Comparison of ENCODE assay signal across 8 cellular contexts in the genomic region with DNA sequence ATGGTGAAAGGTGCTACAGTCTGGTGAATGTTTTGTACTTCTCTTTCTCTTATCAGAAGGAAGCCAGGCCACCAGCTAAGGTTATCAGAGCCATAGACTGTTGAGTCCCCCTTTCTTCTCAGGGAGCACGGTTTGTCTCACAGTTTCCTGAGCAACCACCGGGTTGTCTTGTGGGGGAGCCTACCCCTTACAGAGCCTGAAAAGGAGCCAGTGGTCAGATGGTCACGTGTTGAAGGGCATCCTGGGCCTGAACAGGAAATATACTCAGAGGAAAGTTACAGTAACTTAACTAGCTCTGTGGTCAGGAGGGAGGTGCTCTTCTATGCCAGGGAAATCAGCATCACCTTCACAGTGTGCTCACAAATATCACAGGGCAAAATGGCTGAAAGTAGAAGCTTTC. TPM values are rescaled to one million over a fixed set of nuclear protein-coding genes. Genes with fewer than 3 reads are reported as not detected.
DNase-seq lines count a peak whose midpoint lies in the region; ATAC-seq and TF ChIP-seq lines count a peak whose summit lies in the region.

No MANE protein-coding gene starts in this region.

- H3K4me3 ChIP-seq in CD8-positive, alpha-beta memory T cell (ENCODE audit: low read length): peak overlapping the region; percentile 32
- H3K4me3 ChIP-seq in MG63: no peak overlapping the region

- CTCF ChIA-PET in CD8-positive, alpha-beta memory T cell (lab: Charles Lee): interaction anchor here (0.7 to 7.8 kb wide), 6 partner anchors 10 to 97 kb away, joined by 3 to 63 read pairs (median 6); a partner anchor contains a TSS
- CTCF ChIA-PET in GM10248 (lab: Yijun Ruan, JAX): interaction anchor here (1.1 kb wide), 2 partner anchors 10 to 24 kb away, joined by 3 read pairs; no protein-coding TSS in a partner anchor

- peak; percentile 87 for ATAC-seq in GM21390 (IDR thresholded peaks at IDR 0.05; ENCODE audit: unreplicated experiment)
- ATAC-seq in HG03571 (IDR thresholded peaks at IDR 0.05; ENCODE audit: unreplicated experiment): peak; percentile 87

- no peaks in the 10 kb centered on the region for H3K9me3 ChIP-seq in CD8-positive, alpha-beta memory T cell (ENCODE audit: low read length)
- H3K9me3 ChIP-seq in MG63: no peaks in the 10 kb centered on the region

- peaks cover 15 to 49% (median 25%) of the 10 kb centered on the region in 3 donors for H3K36me3 Mint-ChIP-seq in CD8-positive, alpha-beta memory T cell
- H3K36me3 Mint-ChIP-seq in activated T-helper 1 cell treated with anti-CD3 and anti-CD28 coated beads, Interleukin-12 subunit alpha, Interleukin-12 subunit beta, Interleukin-2, Interleukin-4 antibody, amounts not matched to agents 30 ng/mL and 10 ng/mL and 1 ng/mL, durations not matched to agents 14 hours and 24 hours and 36 hours (ENCODE audit: low read depth): peaks cover 70% of the 10 kb centered on the region

- H3K4me3 Mint-ChIP-seq in CD8-positive, alpha-beta memory T cell: peak overlapping the region; percentile 68 to 80 (median 77)
- peak overlapping the region; percentile 73 for H3K4me3 Mint-ChIP-seq in activated T-helper 1 cell treated with anti-CD3 and anti-CD28 coated beads, Interleukin-12 subunit alpha, Interleukin-12 subunit beta, Interleukin-2, Interleukin-4 antibody, amounts not matched to agents 30 ng/mL and 10 ng/mL and 1 ng/mL, durations not matched to agents 14 hours and 24 hours and 36 hours

- H3K4me1 Mint-ChIP-seq in CD8-positive, alpha-beta memory T cell: peaks cover 94 to 99% (median 99%) of the 10 kb centered on the region in 3 donors
- peaks cover 96% of the 10 kb centered on the region for H3K4me1 Mint-ChIP-seq in activated T-helper 1 cell treated with anti-CD3 and anti-CD28 coated beads, Interleukin-12 subunit alpha, Interleukin-12 subunit beta, Interleukin-2, Interleukin-4 antibody, amounts not matched to agents 30 ng/mL and 10 ng/mL and 1 ng/mL, durations not matched to agents 14 hours and 24 hours and 36 hours (ENCODE audit: low read depth)

- peak; percentile 18 to 76 (median 69) for DNase-seq in CD8-positive, alpha-beta memory T cell
- DNase-seq in activated T-helper 1 cell treated with anti-CD3 and anti-CD28 coated beads, Interleukin-12 subunit alpha, Interleukin-12 subunit beta, Interleukin-2, Interleukin-4 antibody, amounts not matched to agents 30 ng/mL and 10 ng/mL and 1 ng/mL, durations not matched to agents 14 hours and 24 hours and 36 hours (ENCODE audit: low spot score): peak; percentile 67
- peak; percentile 46 for DNase-seq in stimulated activated CD8-positive, alpha-beta memory T cell treated with anti-CD3 and anti-CD28 coated beads, Interleukin-12 subunit alpha, Interleukin-12 subunit beta, amount 100 ng/mL, for 1 hour (ENCODE audit: low read depth)
- DNase-seq in CD1c-positive myeloid dendritic cell (ENCODE audit: extremely low spot score): no peak
- DNase-seq in MG63: no peak
- no peak for DNase-seq in GM10248 (ENCODE audit: extremely low spot score)

- H3K27me3 Mint-ChIP-seq in CD8-positive, alpha-beta memory T cell: peaks cover 0 to 4% of the 10 kb centered on the region in 2 donors
- H3K27me3 Mint-ChIP-seq in activated T-helper 1 cell treated with anti-CD3 and anti-CD28 coated beads, Interleukin-12 subunit alpha, Interleukin-12 subunit beta, Interleukin-2, Interleukin-4 antibody, amounts not matched to agents 30 ng/mL and 10 ng/mL and 1 ng/mL, durations not matched to agents 14 hours and 24 hours and 36 hours (ENCODE audit: insufficient read depth): no peaks in the 10 kb centered on the region

- no peaks in the 10 kb centered on the region for H3K36me3 ChIP-seq in CD8-positive, alpha-beta memory T cell (ENCODE audit: insufficient read depth, low read length)
- no peaks in the 10 kb centered on the region for H3K36me3 ChIP-seq in MG63

- H3K9me3 Mint-ChIP-seq in CD8-positive, alpha-beta memory T cell: peaks cover 0 to 5% (median 0%) of the 10 kb centered on the region in 5 donors
- H3K9me3 Mint-ChIP-seq in activated T-helper 1 cell treated with anti-CD3 and anti-CD28 coated beads, Interleukin-12 subunit alpha, Interleukin-12 subunit beta, Interleukin-2, Interleukin-4 antibody, amounts not matched to agents 30 ng/mL and 10 ng/mL and 1 ng/mL, durations not matched to agents 14 hours and 24 hours and 36 hours: peaks cover 3% of the 10 kb centered on the region

- intact Hi-C loops in activated T-helper 1 cell treated with anti-CD3 and anti-CD28 coated beads, Interleukin-12 subunit alpha, Interleukin-12 subunit beta, Interleukin-2, Interleukin-4 antibody, amounts not matched to agents 30 ng/mL and 10 ng/mL and 1 ng/mL, durations not matched to agents 14 hours and 24 hours and 36 hours (cut with micrococcal nuclease): loop anchor here (1.0 kb wide), 5 partner anchors 8 to 45 kb away; a partner anchor contains a TSS

- POLR2A ChIA-PET in CD8-positive, alpha-beta memory T cell (lab: Charles Lee): interaction anchor here (1.1 to 6.2 kb wide), 4 partner anchors 9 to 49 kb away, joined by 4 to 85 read pairs (median 13); a partner anchor contains a TSS
- POLR2A ChIA-PET in GM10248 (lab: Yijun Ruan, JAX): no interaction called here

- H3K27ac ChIP-seq in CD8-positive, alpha-beta memory T cell (ENCODE audit: low read depth, low read length): peak overlapping the region; percentile 34

- TF ChIP-seq CTCF in GM10248 (IDR thresholded peaks at IDR 0.05; ENCODE audit: control extremely low read depth, extremely low read depth, low read depth, missing control alignments): no peak

- H3K4me1 ChIP-seq in CD8-positive, alpha-beta memory T cell (ENCODE audit: insufficient read depth, low read length): peaks cover 99% of the 10 kb centered on the region

- H3K27ac Mint-ChIP-seq in CD8-positive, alpha-beta memory T cell: peak overlapping the region; percentile 80 to 99 (median 92)
- H3K27ac Mint-ChIP-seq in activated T-helper 1 cell treated with anti-CD3 and anti-CD28 coated beads, Interleukin-12 subunit alpha, Interleukin-12 subunit beta, Interleukin-2, Interleukin-4 antibody, amounts not matched to agents 30 ng/mL and 10 ng/mL and 1 ng/mL, durations not matched to agents 14 hours and 24 hours and 36 hours: peak overlapping the region; percentile 96

- H3K27me3 ChIP-seq in CD8-positive, alpha-beta memory T cell (ENCODE audit: insufficient read depth, low read length, poor library complexity, severe bottlenecking): no peaks in the 10 kb centered on the region
- H3K27me3 ChIP-seq in MG63: no peaks in the 10 kb centered on the region

RNA-seq across cellular contexts. Expression of a gene that starts 11.6 kb away (rescaled TPM):
- 10 to 100 TPM; 64.1 to 66.4 TPM for total RNA-seq in CD8-positive, alpha-beta memory T cell
- 61.1 TPM for polyA plus RNA-seq in CD8-positive, alpha-beta memory T cell
- total RNA-seq in activated T-helper 1 cell treated with anti-CD3 and anti-CD28 coated beads, Interleukin-12 subunit alpha, Interleukin-12 subunit beta, Interleukin-2, Interleukin-4 antibody, amounts not matched to agents 30 ng/mL and 10 ng/mL and 1 ng/mL, durations not matched to agents 14 hours and 24 hours and 36 hours: 132 and 133 TPM in 2 replicates
- total RNA-seq in MG63 (2014; rRNA removed; shearing (Covaris generic); ENCODE audit: low replicate concordance): 0.10 TPM in 1 of 2 replicates, not detected in the other

Comparison
In these comparisons a context has a peak if more than half of its experiments do, and no peak if none do; other contexts are left out.
1. DNase-seq: peak in CD8-positive, alpha-beta memory T cell (5 of 5), activated T-helper 1 cell treated with anti-CD3 and anti-CD28 coated beads, Interleukin-12 subunit alpha, Interleukin-12 subunit beta, Interleukin-2, Interleukin-4 antibody, amounts not matched to agents 30 ng/mL and 10 ng/mL and 1 ng/mL, durations not matched to agents 14 hours and 24 hours and 36 hours (single experiment) and stimulated activated CD8-positive, alpha-beta memory T cell treated with anti-CD3 and anti-CD28 coated beads, Interleukin-12 subunit alpha, Interleukin-12 subunit beta, amount 100 ng/mL, for 1 hour (single experiment); none in CD1c-positive myeloid dendritic cell (single experiment), MG63 (single experiment) and GM10248 (single experiment).
2. RNA of a gene that starts 11.6 kb away (total RNA-seq): 132 to 133 TPM in activated T-helper 1 cell treated with anti-CD3 and anti-CD28 coated beads, Interleukin-12 subunit alpha, Interleukin-12 subunit beta, Interleukin-2, Interleukin-4 antibody, amounts not matched to agents 30 ng/mL and 10 ng/mL and 1 ng/mL, durations not matched to agents 14 hours and 24 hours and 36 hours and 64.1 to 66.4 TPM in CD8-positive, alpha-beta memory T cell; 0.10 TPM in MG63; every median in the first group is over 10 times any median in the second.